ENCODE assay signal across 8 cellular contexts in genomic region chr12:117155278-117156060, GRCh38. TPM values are rescaled to one million over a fixed set of nuclear protein-coding genes. Genes with fewer than 3 reads are reported as not detected.
DNase-seq lines count a peak whose midpoint lies in the region; ATAC-seq, FAIRE-seq and TF ChIP-seq lines count a peak whose summit lies in the region.

No MANE protein-coding gene starts in this region.

- H3K4me3 Mint-ChIP-seq in natural killer cell: no peak overlapping the region

- peak; percentile 60 for ATAC-seq in HG02970 (IDR thresholded peaks at IDR 0.05; ENCODE audit: low FRiP score, unreplicated experiment)
- peak; percentile 43 to 66 (median 59) for ATAC-seq in natural killer cell
- peak; percentile 86 for ATAC-seq in stimulated activated naive CD8-positive, alpha-beta T cell treated with anti-CD3 and anti-CD28 coated beads, Interleukin-15, Interleukin-2, amounts not matched to agents 100 U/mL and 50 U/mL, for 24 hours

- intact Hi-C loops in natural killer cell (cut with micrococcal nuclease): no loop called here

- no peaks in the 10 kb centered on the region for H3K9me3 Mint-ChIP-seq in natural killer cell

- peak; percentile 73 for DNase-seq in GM12891 (ENCODE audit: insufficient read length, low spot score)
- peak; percentile 72 for DNase-seq in NCI-H2196 treated with DMSO at 0.1 percent for 48 hours (lab: John Stamatoyannopoulos, UW; ENCODE audit: unreplicated experiment)
- DNase-seq in activated CD4-positive, alpha-beta T cell treated with anti-CD3 and anti-CD28 coated beads, Interleukin-2, amount 50 U/mL, for 48 hours: peak; percentile 82 to 85
- DNase-seq in effector CD8-positive, alpha-beta T cell (lab: John Stamatoyannopoulos, UW): peak; percentile 49
- peak; percentile 24 for DNase-seq in natural killer cell
- peak; percentile 83 for DNase-seq in stimulated activated naive CD8-positive, alpha-beta T cell treated with anti-CD3 and anti-CD28 coated beads, Interleukin-15, Interleukin-2, amounts not matched to agents 100 U/mL and 50 U/mL, for 24 hours
- no peak for DNase-seq in Ammon's horn (ENCODE audit: low spot score)

- no peaks in the 10 kb centered on the region for H3K27me3 Mint-ChIP-seq in natural killer cell (ENCODE audit: low read depth in 2 of 2)

- no peak for FAIRE-seq in GM12891 (lab: Jason Lieb, UNC)

- no peak overlapping the region for H3K27ac Mint-ChIP-seq in natural killer cell

- TF ChIP-seq POLR2A in GM12891 (IDR thresholded peaks at IDR 0.05; ENCODE audit: low read depth, low read length): no peak

- peak; percentile 37 for TF ChIP-seq CTCF in natural killer cell (IDR thresholded peaks at IDR 0.05)

- H3K4me1 Mint-ChIP-seq in natural killer cell: peaks cover 9% of the 10 kb centered on the region in 2 donors

- peaks cover 25% of the 10 kb centered on the region for H3K36me3 Mint-ChIP-seq in natural killer cell

TF ChIP-seq in GM12891, 5 proteins besides CTCF, POLR2A, EP300 and RAD21:
- no peak for TF ChIP-seq POU2F2 (IDR thresholded peaks at IDR 0.05; ENCODE audit: low read depth, low read length)
- TF ChIP-seq PAX5 (IDR thresholded peaks at IDR 0.05; ENCODE audit: insufficient read depth, low read length, severe bottlenecking): no peak
- TF ChIP-seq POLR2AphosphoS5 (IDR thresholded peaks at IDR 0.05; ENCODE audit: low read depth, low read length): no peak
- TF ChIP-seq TAF1 (IDR thresholded peaks at IDR 0.05; ENCODE audit: low read depth, low read length): no peak
- TF ChIP-seq SPI1 (IDR thresholded peaks at IDR 0.05; ENCODE audit: low read depth, low read length): no peak
TF ChIP-seq in GM12891: peak in this region for 0.

RNA-seq across cellular contexts. Expression of gene FBXO21, which starts 34.8 kb away (rescaled TPM):
- polyA plus RNA-seq in GM12891 (2012; ENCODE audit: low read depth, missing spikeins): 7.1 TPM
- 10 to 100 TPM; 39.8 to 48.8 (median 39.9) TPM for total RNA-seq in natural killer cell

RNA-seq across cellular contexts. Expression of gene TESC, which starts 56.3 kb away (rescaled TPM):
- polyA plus RNA-seq in GM12891 (2012; ENCODE audit: low read depth, missing spikeins): 12.6 TPM
- 10 to 100 TPM; 21.7 to 30.8 (median 26.2) TPM for total RNA-seq in natural killer cell
